ENCODE assay signal across 1 cellular context in genomic region chr2:10057231-10058107, GRCh38.
TF ChIP-seq lines count a peak whose summit lies in the region.

No MANE protein-coding gene starts in this region.

TF ChIP-seq in K562, 482 proteins besides CTCF, POLR2A, EP300 and RAD21 (continued from another document and continues in another):
- TF ChIP-seq ZBTB11 (CRISPR knock-in tag; IDR thresholded peaks at IDR 0.05) = no peak
- TF ChIP-seq COPS2 (conservative IDR thresholded peaks at IDR 0.05) = no peak
- no peak for TF ChIP-seq MEF2A (IDR thresholded peaks at IDR 0.05; ENCODE audit: control insufficient read depth, low read depth, low read length)
- TF ChIP-seq RBM34 (IDR thresholded peaks at IDR 0.05; ENCODE audit: borderline replicate concordance, insufficient read depth, low read length) = no peak
- peak; percentile 30; the same call in 1 of the 2 replicates for TF ChIP-seq TOE1 (IDR thresholded peaks at IDR 0.05; ENCODE audit: borderline replicate concordance)
- TF ChIP-seq TOE1 (CRISPR knock-in tag; IDR thresholded peaks at IDR 0.05; ENCODE audit: borderline replicate concordance, low read depth) = no peak
- no peak for TF ChIP-seq ZNF444 (CRISPR knock-in tag; IDR thresholded peaks at IDR 0.05)
- 0 out of 2 replicates have a peak, but pooled peaks have one; percentile 33 for TF ChIP-seq MTA1 (IDR thresholded peaks at IDR 0.05; ENCODE audit: borderline replicate concordance)
- peak; percentile 47; the same call in 1 of the 2 replicates for TF ChIP-seq KLF13 (tag; IDR thresholded peaks at IDR 0.05; ENCODE audit: borderline replicate concordance, low read depth)
- peak; percentile 52; the same call in 1 of the 2 replicates for TF ChIP-seq CEBPB (tag; IDR thresholded peaks at IDR 0.05)
- no peak for TF ChIP-seq ZBTB5 (IDR thresholded peaks at IDR 0.05)
- TF ChIP-seq ARID2 (IDR thresholded peaks at IDR 0.05) = no peak
- TF ChIP-seq CBX8 (IDR thresholded peaks at IDR 0.05; ENCODE audit: borderline replicate concordance, extremely low read depth, low read depth, low read length, poor library complexity, severe bottlenecking) = no peak
- peak; percentile 10 for TF ChIP-seq CHD4 (IDR thresholded peaks at IDR 0.05; ENCODE audit: insufficient read depth, insufficient replicate concordance, low read depth, low read length, poor library complexity, severe bottlenecking)
- TF ChIP-seq ZEB2 (IDR thresholded peaks at IDR 0.05) = peak; percentile 37; the same call in 1 of the 2 replicates
- TF ChIP-seq FOXA1 (IDR thresholded peaks at IDR 0.05; ENCODE audit: borderline replicate concordance) = no peak
- TF ChIP-seq RBM25 (IDR thresholded peaks at IDR 0.05; ENCODE audit: low read depth, low read length, severe bottlenecking) = no peak
- TF ChIP-seq MYNN (IDR thresholded peaks at IDR 0.05) = no peak
- no peak for TF ChIP-seq MYNN (CRISPR knock-in tag; IDR thresholded peaks at IDR 0.05)
- TF ChIP-seq LEF1 (IDR thresholded peaks at IDR 0.05) = peak; percentile 77
- TF ChIP-seq ARID4B (CRISPR knock-in tag; IDR thresholded peaks at IDR 0.05) = peak; percentile 87
- no peak for TF ChIP-seq ARNT (IDR thresholded peaks at IDR 0.05)
- TF ChIP-seq ZNF699 (CRISPR knock-in tag; IDR thresholded peaks at IDR 0.05; ENCODE audit: insufficient replicate concordance) = no peak
- no peak for TF ChIP-seq PHF21A (IDR thresholded peaks at IDR 0.05; ENCODE audit: borderline replicate concordance, low read depth)
- no peak for TF ChIP-seq ZBTB17 (CRISPR knock-in tag; IDR thresholded peaks at IDR 0.05)
- peak; percentile 46; the same call in 1 of the 2 replicates for TF ChIP-seq MGA (IDR thresholded peaks at IDR 0.05)
- no peak for TF ChIP-seq ZNF551 (CRISPR knock-in tag; IDR thresholded peaks at IDR 0.05)
- no peak for TF ChIP-seq NR3C1 (CRISPR knock-in tag; IDR thresholded peaks at IDR 0.05)
- peak; percentile 23; the same call in 1 of the 2 replicates for TF ChIP-seq GABPA (tag; conservative IDR thresholded peaks at IDR 0.05; ENCODE audit: low read depth)
- TF ChIP-seq FOS (IDR thresholded peaks at IDR 0.05; ENCODE audit: extremely low read depth, insufficient read length) = no peak
- TF ChIP-seq GATA2 (CRISPR knock-in tag; IDR thresholded peaks at IDR 0.05) = no peak
- 0 out of 2 replicates have a peak, but pooled peaks have one; percentile 13 for TF ChIP-seq THRB (CRISPR knock-in tag; conservative IDR thresholded peaks at IDR 0.05)
- no peak for TF ChIP-seq ZNF785 (CRISPR knock-in tag; IDR thresholded peaks at IDR 0.05)
- TF ChIP-seq ESRRB (CRISPR knock-in tag; IDR thresholded peaks at IDR 0.05; ENCODE audit: borderline replicate concordance) = no peak
- no peak for TF ChIP-seq BDP1 (IDR thresholded peaks at IDR 0.05; ENCODE audit: insufficient read depth, insufficient read length)
